ENCODE assay signal across 24 cellular contexts in the genomic region with DNA sequence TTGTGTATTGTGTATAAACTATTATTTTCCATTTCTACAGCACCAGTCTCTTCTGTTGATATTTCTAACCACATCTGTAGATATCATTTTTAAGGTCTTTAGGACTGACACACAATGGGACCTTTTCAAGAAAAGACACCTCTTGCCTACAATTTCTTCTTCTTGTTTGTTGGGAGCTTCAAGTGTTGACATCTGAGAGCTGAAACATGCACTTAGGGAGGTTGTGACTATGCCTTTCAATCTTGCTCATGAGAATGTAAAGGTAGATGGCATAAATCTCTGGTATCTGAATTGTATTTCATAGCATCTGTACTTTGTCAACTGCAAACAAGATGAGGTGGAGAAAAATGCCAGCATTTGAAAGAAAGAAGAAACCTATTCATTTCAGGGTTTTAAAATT.
"Had no signal": no experiment of that assay in that cellular context is flagged by ENCODE, and none has a peak within 500 bp of the region (broad histone marks: within the 10 kb centered on the region; RNA-seq: fewer than 3 reads in every experiment).

No MANE protein-coding gene starts in this region.

- H3K9me3 ChIP-seq: stomach, suprapubic skin, testis, thoracic aorta, thyroid gland, tibial artery, tibial nerve, transverse colon, upper lobe of left lung, upper lobe of right lung, uterus, vagina had no signal

- H3K27ac ChIP-seq: stomach, suprapubic skin, testis, thoracic aorta, thyroid gland, tibial artery, tibial nerve, transverse colon, upper lobe of left lung, upper lobe of right lung, uterus, vagina had no signal

- DNase-seq: stimulated activated CD4-positive, alpha-beta T cell treated with anti-CD3 and anti-CD28 coated beads, Interleukin-2, amount 100 ng/mL, for 48 hours; stimulated activated CD4-positive, alpha-beta T cell treated with anti-CD3 and anti-CD28 coated beads, Interleukin-4, amount 100 ng/mL, for 1 hour; stimulated activated CD4-positive, alpha-beta T cell treated with anti-CD3 and anti-CD28 coated beads, Interleukin-4, amount 100 ng/mL, for 24 hours; stimulated activated CD4-positive, alpha-beta T cell treated with anti-CD3 and anti-CD28 coated beads, Interleukin-4, amount 100 ng/mL, for 4 hours; stimulated activated CD8-positive, alpha-beta memory T cell treated with anti-CD3 and anti-CD28 coated beads, Interleukin-4, amount 100 ng/mL, for 48 hours; stimulated activated naive B cell treated with anti-CD40 and anti-IgM and Interleukin-4, amounts not matched to agents 10 μg/mL and 1 μg/mL and 100 μg/mL, for 72 hours; stimulated activated naive CD4-positive, alpha-beta T cell; stimulated activated naive CD4-positive, alpha-beta T cell treated with Interleukin-2 at 50 U/mL for 16 hours; stimulated activated naive CD8-positive, alpha-beta T cell treated with anti-CD3 and anti-CD28 coated beads, Interleukin-15, amount 100 ng/mL, for 72 hours; stimulated activated naive CD8-positive, alpha-beta T cell treated with anti-CD3 and anti-CD28 coated beads, Interleukin-15, Interleukin-2, amounts not matched to agents 100 U/mL and 50 U/mL, for 24 hours; stomach; substantia nigra; testis; thyroid gland; tibial artery; transverse colon; trophoblast cell; upper lobe of left lung; upper lobe of right lung; uterus had no signal

- H3K27me3 ChIP-seq: stomach, suprapubic skin, testis, thyroid gland, tibial artery, tibial nerve, transverse colon, upper lobe of left lung, upper lobe of right lung, uterus, vagina had no signal

- H3K4me3 ChIP-seq: stomach, suprapubic skin, testis, thoracic aorta, thyroid gland, tibial artery, tibial nerve, transverse colon, upper lobe of left lung, upper lobe of right lung, uterus, vagina had no signal

- H3K36me3 ChIP-seq: stomach, suprapubic skin, thoracic aorta, thyroid gland, tibial artery, tibial nerve, transverse colon, upper lobe of left lung, upper lobe of right lung, uterus, vagina had no signal
